22 cellular contexts compared by ENCODE assay signal in genomic region chr6:109221543-109222195, GRCh38.
A peak's percentile ranks its signal among the peaks of the same experiment; 100 is the strongest.
DNase-seq lines count a peak whose midpoint lies in the region; ATAC-seq and TF ChIP-seq lines count a peak whose summit lies in the region.
"Had no signal": no experiment of that assay in that cellular context is flagged by ENCODE, and none has a peak within 500 bp of the region (broad histone marks: within the 10 kb centered on the region; RNA-seq: fewer than 3 reads in every experiment).

No MANE protein-coding gene starts in this region.

- no peak overlapping the region for H4K8ac ChIP-seq in mesendoderm (ENCODE audit: low read depth, low read length)

- H3K56ac ChIP-seq in mesendoderm (ENCODE audit: low read length) = no peak overlapping the region

- H3K79me1 ChIP-seq in mesendoderm (ENCODE audit: low read length) = no peaks in the 10 kb centered on the region

- H3K79me2 ChIP-seq in mesendoderm (ENCODE audit: control insufficient read depth, insufficient read depth, low read length) = no peaks in the 10 kb centered on the region

- no peaks in the 10 kb centered on the region for H3K27me3 ChIP-seq in mesendoderm (ENCODE audit: insufficient read depth, low read length, poor library complexity)
- no peaks in the 10 kb centered on the region for H3K27me3 ChIP-seq in testis

- intact Hi-C loops in testis (cut with DNase I; ENCODE audit: low total_unique reads) = no loop called here

- H3K4me3 ChIP-seq in mesendoderm (ENCODE audit: low read length) (no peak overlapping the region), testis (no peak overlapping the region)
- H3K4me3 ChIP-seq: GM12878 had no signal

- H4K5ac ChIP-seq in mesendoderm (ENCODE audit: low read length) = no peak overlapping the region

- DNase-seq in NCI-H69 (lab: John Stamatoyannopoulos, UW) = peak; percentile 1
- peak; percentile 18 for DNase-seq in NCI-H82 treated with DMSO at 0.1 percent for 48 hours (lab: John Stamatoyannopoulos, UW; ENCODE audit: unreplicated experiment)
- peak; percentile 3 for DNase-seq in mesendoderm
- peak; percentile 60 for DNase-seq in testis
- no peak for DNase-seq in NCI-H2227 treated with DMSO at 0.1 percent for 48 hours (lab: John Stamatoyannopoulos, UW)
- no peak for DNase-seq in SKM-1 (lab: John Stamatoyannopoulos, UW; ENCODE audit: unreplicated experiment)
- DNase-seq: CD8-positive, alpha-beta T cell; DMS 273 treated with DMSO at 0.1 percent for 48 hours; DMS79; EL; GDM1; Kasumi-1; NCI-H1092 treated with DMSO at 0.1 percent for 48 hours; NCI-H1436 treated with DMSO at 0.1 percent for 48 hours; NCI-H187 treated with DMSO at 0.1 percent for 48 hours; NCI-H2171 treated with DMSO at 0.1 percent for 48 hours; NCI-H524 treated with DMSO at 0.1 percent for 48 hours; RPMI8226; SHP77 had no signal

- H3K4me1 ChIP-seq in mesendoderm (ENCODE audit: control insufficient read depth, low read depth, low read length) = no peaks in the 10 kb centered on the region
- H3K4me1 ChIP-seq in testis = peaks cover 4% of the 10 kb centered on the region

- H2BK5ac ChIP-seq in mesendoderm (ENCODE audit: low read length) = no peak overlapping the region

- H2BK120ac ChIP-seq in mesendoderm (ENCODE audit: low read depth, low read length) = no peak overlapping the region

- peak in 2 of 3 experiments; percentile 48 to 49 for TF ChIP-seq CTCF in testis (IDR thresholded peaks at IDR 0.05)

- H3K36me3 ChIP-seq in mesendoderm (ENCODE audit: control insufficient read depth, insufficient read depth, low read length) (no peaks in the 10 kb centered on the region), testis (ENCODE audit: low read depth, missing control alignments) (no peaks in the 10 kb centered on the region)

- no peak overlapping the region for H2AK5ac ChIP-seq in mesendoderm (ENCODE audit: low read length)

- no CpG with 5 or more reads among the region's 1 CpG for WGBS in mesendoderm (ENCODE audit: extremely low coverage, insufficient coverage, low lambda C conversion rate)
- WGBS in testis, 2 donors = 36 to 50% methylated on average over 1 of the region's 1 CpG

- no peak overlapping the region for H3K4ac ChIP-seq in mesendoderm (ENCODE audit: low read depth, low read length)

- H3K27ac ChIP-seq in mesendoderm (ENCODE audit: low read depth, low read length) = no peak overlapping the region
- H3K27ac ChIP-seq in testis = peak overlapping the region; percentile 36
- H3K27ac ChIP-seq: C4-2B had no signal

- no peak overlapping the region for H3K23ac ChIP-seq in mesendoderm (ENCODE audit: low read length)

- no peak overlapping the region for H3K4me2 ChIP-seq in mesendoderm (ENCODE audit: low read length)

- TF ChIP-seq POLR2A in testis (IDR thresholded peaks at IDR 0.05) = no peak

- H3K9ac ChIP-seq in mesendoderm (ENCODE audit: low read length) = no peak overlapping the region

- H2BK15ac ChIP-seq in mesendoderm (replicated peaks; ENCODE audit: low read depth) = no peak overlapping the region

- H3K9me3 ChIP-seq in testis = no peaks in the 10 kb centered on the region

- ATAC-seq in GM18858 (IDR thresholded peaks at IDR 0.05; ENCODE audit: unreplicated experiment) = no peak
- ATAC-seq: CD8-positive, alpha-beta T cell; GM12878 had no signal

- H3K18ac ChIP-seq in mesendoderm (ENCODE audit: low read length) = no peak overlapping the region

Comparison
In these comparisons a context has a peak if more than half of its experiments do, and no peak if none do; other contexts are left out.
1. DNase-seq: peak in NCI-H69 (single experiment), NCI-H82 treated with DMSO at 0.1 percent for 48 hours (single experiment), mesendoderm (single experiment) and testis (single experiment); none in NCI-H2227 treated with DMSO at 0.1 percent for 48 hours (single experiment) and SKM-1 (single experiment).